ENCODE assay signal across 1 cellular context in genomic region chr15:72272213-72272996, GRCh38.
TF ChIP-seq lines count a peak whose summit lies in the region.

Gene PARP6, minus strand, starts transcription at chr15:72272554. Its CDS starts 5,077 bp downstream, at chr15:72267477.

TF ChIP-seq in HCT116, 20 proteins besides CTCF, POLR2A, EP300 and RAD21 (continued from another document):
- TF ChIP-seq MAX (IDR thresholded peaks at IDR 0.05) (peak; percentile 96), ZFX (IDR thresholded peaks at IDR 0.05) (peak; percentile 92), YY1 (IDR thresholded peaks at IDR 0.05; ENCODE audit: extremely low read depth, insufficient replicate concordance, low read depth, low read length) (no peak), JUND (IDR thresholded peaks at IDR 0.05) (no peak), SP1 (IDR thresholded peaks at IDR 0.05; ENCODE audit: low read depth) (peak; percentile 62; the same call in 1 of the 2 replicates), EZH2 (IDR thresholded peaks at IDR 0.05) (no peak), POLR2AphosphoS5 (IDR thresholded peaks at IDR 0.05; ENCODE audit: low read depth, low read length) (peak; percentile 50), ATF3 (IDR thresholded peaks at IDR 0.05) (no peak), ZNF274 (IDR thresholded peaks at IDR 0.05; ENCODE audit: low read depth, low read length) (no peak)
